ENCODE assay signal across 13 cellular contexts in genomic region chr1:9643351-9644256, GRCh38.
DNase-seq lines count a peak whose midpoint lies in the region; ATAC-seq and TF ChIP-seq lines count a peak whose summit lies in the region.
"Had no signal": no experiment of that assay in that cellular context is flagged by ENCODE, and none has a peak within 500 bp of the region (broad histone marks: within the 10 kb centered on the region; RNA-seq: fewer than 3 reads in every experiment).

No MANE protein-coding gene starts in this region.

- peak overlapping the region; percentile 66 for H3K4me3 Mint-ChIP-seq in activated naive CD8-positive, alpha-beta T cell
- H3K4me3 Mint-ChIP-seq: type B pancreatic cell had no signal

- peak overlapping the region; percentile 64 for H3K27ac ChIP-seq in RWPE2 (ENCODE audit: poor library complexity, severe bottlenecking)

- ATAC-seq in RWPE2 (ENCODE audit: low read depth) = no peak
- no peak for ATAC-seq in GM21447 (IDR thresholded peaks at IDR 0.05; ENCODE audit: unreplicated experiment)

- H3K9me3 ChIP-seq in RWPE2 (ENCODE audit: severe bottlenecking) = no peaks in the 10 kb centered on the region

- no peak overlapping the region for H3K4me3 ChIP-seq in RWPE2 (ENCODE audit: severe bottlenecking)

- no peaks in the 10 kb centered on the region for H3K9me3 Mint-ChIP-seq in activated naive CD8-positive, alpha-beta T cell (ENCODE audit: low read depth)
- H3K9me3 Mint-ChIP-seq: type B pancreatic cell had no signal

- peaks cover 8% of the 10 kb centered on the region for H3K36me3 Mint-ChIP-seq in activated naive CD8-positive, alpha-beta T cell
- H3K36me3 Mint-ChIP-seq: type B pancreatic cell had no signal

- no peak for TF ChIP-seq CTCF in RWPE2 (IDR thresholded peaks at IDR 0.05; ENCODE audit: poor library complexity, severe bottlenecking)

- H3K27me3 Mint-ChIP-seq in activated naive CD8-positive, alpha-beta T cell = no peaks in the 10 kb centered on the region

- H3K27ac Mint-ChIP-seq in activated naive CD8-positive, alpha-beta T cell = peak overlapping the region; percentile 87
- H3K27ac Mint-ChIP-seq: type B pancreatic cell had no signal

- H3K27me3 ChIP-seq in RWPE2 (ENCODE audit: insufficient read depth, poor library complexity, severe bottlenecking) = no peaks in the 10 kb centered on the region

- H3K4me1 ChIP-seq in RWPE2 (ENCODE audit: insufficient read depth, poor library complexity, severe bottlenecking) = peaks cover 12% of the 10 kb centered on the region

- peaks cover 74% of the 10 kb centered on the region for H3K4me1 Mint-ChIP-seq in activated naive CD8-positive, alpha-beta T cell (ENCODE audit: low read depth)

- no peaks in the 10 kb centered on the region for H3K36me3 ChIP-seq in RWPE2 (ENCODE audit: low read depth)

- DNase-seq in SIG-M5 treated with dmso at 0.1 percent for 504 hours (lab: John Stamatoyannopoulos, UW; ENCODE audit: unreplicated experiment) (peak; percentile 49), SIG-M5 (lab: John Stamatoyannopoulos, UW) (no peak), RWPE2 (ENCODE audit: low spot score) (no peak), HuH-7.5 (ENCODE audit: low spot score) (no peak), NCI-H1092 (lab: John Stamatoyannopoulos, UW) (no peak)
- peak; percentile 16 for DNase-seq in stimulated activated CD8-positive, alpha-beta memory T cell treated with anti-CD3 and anti-CD28 coated beads, Interleukin-4, amount 100 ng/mL, for 24 hours (ENCODE audit: low read depth)
- DNase-seq: DMS 273 treated with DMSO at 0.1 percent for 48 hours, foreskin melanocyte, NCI-H1694, NCI-H82 had no signal

Comparison
In these comparisons a context has a peak if more than half of its experiments do, and no peak if none do; other contexts are left out.
1. DNase-seq: peak in SIG-M5 treated with dmso at 0.1 percent for 504 hours (single experiment) and stimulated activated CD8-positive, alpha-beta memory T cell treated with anti-CD3 and anti-CD28 coated beads, Interleukin-4, amount 100 ng/mL, for 24 hours (single experiment); none in SIG-M5 (single experiment), RWPE2 (single experiment), HuH-7.5 (single experiment) and NCI-H1092 (single experiment).